In the genomic region with DNA sequence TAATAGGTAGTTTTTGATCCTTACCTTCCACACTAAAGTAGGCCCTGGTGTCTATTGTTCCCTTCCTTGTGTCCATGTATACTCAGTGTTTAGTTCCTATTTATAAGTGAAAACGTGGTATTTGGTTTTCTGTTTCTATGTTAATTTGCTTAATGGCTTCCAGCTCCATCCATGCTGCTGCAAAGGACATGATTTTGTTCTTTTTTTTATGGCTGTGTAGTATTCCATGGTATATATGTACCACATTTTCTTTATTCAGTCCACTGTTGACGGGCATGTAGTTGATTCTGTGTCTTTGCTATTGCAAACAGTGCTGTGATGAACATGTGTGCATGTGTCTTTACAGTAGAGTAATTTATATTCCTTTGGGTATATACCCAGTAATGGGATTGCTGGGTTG, we compare ENCODE assay signal across 9 cellular contexts. TPM values are rescaled to one million over a fixed set of nuclear protein-coding genes. Genes with fewer than 3 reads are reported as not detected.
"Had no signal": no experiment of that assay in that cellular context is flagged by ENCODE, and none has a peak within 500 bp of the region (broad histone marks: within the 10 kb centered on the region; RNA-seq: fewer than 3 reads in every experiment).

No MANE protein-coding gene starts in this region.

- H3K27ac Mint-ChIP-seq: GM23338, H9, HFFc6 had no signal

- H3K4me3 Mint-ChIP-seq: GM23338, H9, HFFc6 had no signal

- H3K9me3 ChIP-seq: HAP-1 had no signal

- H3K27ac ChIP-seq: GM23248 had no signal

- ATAC-seq: GM23338, HCT116 had no signal

- DNase-seq: GM23248, GOT3, H7, H9, HCEC 1CT, HFFc6 had no signal

- H3K9me3 Mint-ChIP-seq: GM23338, H9, HFFc6 had no signal

- H3K4me3 ChIP-seq: GM23248, GM23338, HAP-1 had no signal

- H3K4me1 Mint-ChIP-seq: GM23338, H9 had no signal

- H3K4me1 ChIP-seq: HAP-1 had no signal

RNA-seq across cellular contexts. Expression of a gene that starts 28.5 kb away (rescaled TPM):
- total RNA-seq: GM23248 had no signal
